In genomic region chr19:51368366-51369282, GRCh38 we compare ENCODE assay signal across 8 cellular contexts. TPM values are rescaled to one million over a fixed set of nuclear protein-coding genes. Genes with fewer than 3 reads are reported as not detected.
DNase-seq lines count a peak whose midpoint lies in the region; ATAC-seq and FAIRE-seq lines count a peak whose summit lies in the region.

A gene with protein sequence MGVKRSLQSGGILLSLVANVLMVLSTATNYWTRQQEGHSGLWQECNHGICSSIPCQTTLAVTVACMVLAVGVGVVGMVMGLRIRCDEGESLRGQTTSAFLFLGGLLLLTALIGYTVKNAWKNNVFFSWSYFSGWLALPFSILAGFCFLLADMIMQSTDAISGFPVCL (minus strand): TSS chr19:51369003. CDS start chr19:51368577, 426 bp downstream.

- DNase-seq in AG08396 (ENCODE audit: low spot score) (peak; percentile 26), islet precursor cell (peak; percentile 87), urothelium cell line (ENCODE audit: low spot score) (no peak), NCI-H2171 treated with DMSO at 0.1 percent for 48 hours (lab: John Stamatoyannopoulos, UW) (no peak)
- DNase-seq in Jurkat, Clone E6-1 (ENCODE audit: low read depth, low spot score): no peak
- peak; percentile 65 for DNase-seq in activated naive CD8-positive, alpha-beta T cell treated with anti-CD3 and anti-CD28 coated beads, Interleukin-2, amount 50 U/mL, for 24 hours

- H3K27ac ChIP-seq in subcutaneous abdominal adipose tissue (ENCODE audit: low read depth, low read length): peak within 1 kb of the TSS; percentile 93

- peak; percentile 15 for ATAC-seq in activated naive CD8-positive, alpha-beta T cell treated with anti-CD3 and anti-CD28 coated beads, Interleukin-2, amount 50 U/mL, for 24 hours
- ATAC-seq in HG03520 (IDR thresholded peaks at IDR 0.05; ENCODE audit: unreplicated experiment): no peak

- no peaks in the 10 kb centered on the region for H3K36me3 ChIP-seq in subcutaneous abdominal adipose tissue (ENCODE audit: control insufficient read depth in 5 of 5, insufficient read depth in 5 of 5, low read length in 5 of 5)

- H3K36me3 Mint-ChIP-seq in activated naive CD8-positive, alpha-beta T cell treated with anti-CD3 and anti-CD28 coated beads, Interleukin-2, amount 50 U/mL, for 24 hours (ENCODE audit: low read depth): peaks cover 47% of the 10 kb centered on the region

- peaks cover 4 to 51% (median 35%) of the 10 kb centered on the region in 5 donors for H3K4me1 ChIP-seq in subcutaneous abdominal adipose tissue (ENCODE audit: control insufficient read depth in 5 of 5, insufficient read depth in 5 of 5, low read length in 5 of 5)

- peaks cover 63% of the 10 kb centered on the region for H3K4me1 Mint-ChIP-seq in activated naive CD8-positive, alpha-beta T cell treated with anti-CD3 and anti-CD28 coated beads, Interleukin-2, amount 50 U/mL, for 24 hours

- FAIRE-seq in urothelium cell line (lab: Jason Lieb, UNC): no peak

- no peaks in the 10 kb centered on the region for H3K27me3 ChIP-seq in subcutaneous abdominal adipose tissue (ENCODE audit: control insufficient read depth in 5 of 5, insufficient read depth in 4 of 5, low read length in 5 of 5)

- H3K27me3 Mint-ChIP-seq in activated naive CD8-positive, alpha-beta T cell treated with anti-CD3 and anti-CD28 coated beads, Interleukin-2, amount 50 U/mL, for 24 hours: peaks cover 2% of the 10 kb centered on the region

- peak within 1 kb of the TSS in 4 of 5 donors; percentile 51 to 85 (median 73) for H3K9ac ChIP-seq in subcutaneous abdominal adipose tissue (ENCODE audit: low read length in 5 of 5)

- H3K9me3 ChIP-seq in subcutaneous abdominal adipose tissue (ENCODE audit: control insufficient read depth in 5 of 5, low read length in 5 of 5): no peaks in the 10 kb centered on the region

- H3K27ac Mint-ChIP-seq in activated naive CD8-positive, alpha-beta T cell treated with anti-CD3 and anti-CD28 coated beads, Interleukin-2, amount 50 U/mL, for 24 hours: peak within 1 kb of the TSS; percentile 92

- no peaks in the 10 kb centered on the region for H3K9me3 Mint-ChIP-seq in activated naive CD8-positive, alpha-beta T cell treated with anti-CD3 and anti-CD28 coated beads, Interleukin-2, amount 50 U/mL, for 24 hours

- peak within 1 kb of the TSS; percentile 65 for H3K4me3 ChIP-seq in Jurkat, Clone E6-1 (ENCODE audit: low read length)
- H3K4me3 ChIP-seq in subcutaneous abdominal adipose tissue (ENCODE audit: low read depth in 1 of 5, low read length in 5 of 5): peak within 1 kb of the TSS in 4 of 5 donors; percentile 86 to 92 (median 89)

- H3K4me3 Mint-ChIP-seq in activated naive CD8-positive, alpha-beta T cell treated with anti-CD3 and anti-CD28 coated beads, Interleukin-2, amount 50 U/mL, for 24 hours: peak within 1 kb of the TSS; percentile 100

RNA-seq across cellular contexts. Expression of the gene that starts here (rescaled TPM):
- polyA plus RNA-seq in Jurkat, Clone E6-1 (2012; ENCODE audit: insufficient read depth, insufficient read length): 2.6 TPM

Comparison
In these comparisons a context has a peak if more than half of its experiments do, and no peak if none do; other contexts are left out.
1. DNase-seq: peak in AG08396 (single experiment), activated naive CD8-positive, alpha-beta T cell treated with anti-CD3 and anti-CD28 coated beads, Interleukin-2, amount 50 U/mL, for 24 hours (single experiment) and islet precursor cell (single experiment); none in Jurkat, Clone E6-1 (single experiment), urothelium cell line (single experiment) and NCI-H2171 treated with DMSO at 0.1 percent for 48 hours (single experiment).